In the genomic region with DNA sequence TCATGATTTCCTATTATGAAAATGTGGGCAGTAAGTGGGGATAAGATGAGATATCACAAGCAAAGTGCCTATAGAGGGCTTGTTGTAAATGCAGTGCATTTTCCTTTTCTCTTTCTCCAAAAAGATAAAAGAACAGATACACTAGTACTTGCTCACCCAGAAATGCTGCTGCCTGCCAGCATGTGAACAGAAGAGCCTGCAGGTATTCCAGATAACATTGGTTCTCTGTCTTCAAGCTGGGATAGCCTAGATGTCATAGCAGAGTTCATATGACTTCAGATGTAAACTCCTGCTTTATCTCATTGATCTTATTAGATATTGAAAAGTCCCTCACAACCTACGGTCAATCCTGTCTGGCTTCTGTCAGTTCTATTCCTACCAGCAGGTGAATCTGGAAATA, we compare ENCODE assay signal across 25 cellular contexts.
"Had no signal": no experiment of that assay in that cellular context is flagged by ENCODE, and none has a peak within 500 bp of the region (broad histone marks: within the 10 kb centered on the region; RNA-seq: fewer than 3 reads in every experiment).

No MANE protein-coding gene starts in this region.

- H3K9me3 ChIP-seq: colonic mucosa, esophagus muscularis mucosa, esophagus squamous epithelium, gastrocnemius medialis had no signal

- H3K36me3 ChIP-seq: colonic mucosa, esophagus muscularis mucosa, esophagus squamous epithelium, gastrocnemius medialis, gastroesophageal sphincter, heart left ventricle, heart right ventricle had no signal

- H3K27me3 ChIP-seq: colonic mucosa, dorsolateral prefrontal cortex, esophagus muscularis mucosa, esophagus squamous epithelium, foreskin keratinocyte, gastrocnemius medialis, gastroesophageal sphincter, heart left ventricle, heart right ventricle had no signal

- H3K4me3 ChIP-seq: colonic mucosa, coronary artery, dorsolateral prefrontal cortex, esophagus muscularis mucosa, esophagus squamous epithelium, gastrocnemius medialis, gastroesophageal sphincter, heart left ventricle, heart right ventricle had no signal

- H3K4me1 Mint-ChIP-seq: endodermal cell had no signal

- DNase-seq: colonic mucosa; cortex of kidney; dermis blood vessel endothelial cell; dorsolateral prefrontal cortex; effector CD4-positive, alpha-beta T cell; effector CD8-positive, alpha-beta T cell; effector memory CD4-positive, alpha-beta T cell; effector memory CD8-positive, alpha-beta T cell; endodermal cell; erythroblast; esophagus squamous epithelium; foreskin fibroblast; foreskin keratinocyte; foreskin melanocyte; gastrocnemius medialis; glutamatergic neuron; head of caudate nucleus; heart left ventricle; heart right ventricle had no signal

- H3K27ac Mint-ChIP-seq: dendritic cell treated with granulocyte-macrophage colony-stimulating factor and Interleukin-4, amounts not matched to agents 40 ng/mL and 50 ng/mL, for 4 days; effector memory CD8-positive, alpha-beta T cell; endodermal cell had no signal

- H3K27me3 Mint-ChIP-seq: dendritic cell treated with granulocyte-macrophage colony-stimulating factor and Interleukin-4, amounts not matched to agents 40 ng/mL and 50 ng/mL, for 4 days; effector memory CD8-positive, alpha-beta T cell had no signal

- H3K27ac ChIP-seq: colonic mucosa, coronary artery, dorsolateral prefrontal cortex, epithelial cell of prostate, esophagus muscularis mucosa, esophagus squamous epithelium, foreskin keratinocyte, gastrocnemius medialis, gastroesophageal sphincter, heart left ventricle, heart right ventricle had no signal

- H3K4me3 Mint-ChIP-seq: dendritic cell treated with granulocyte-macrophage colony-stimulating factor and Interleukin-4, amounts not matched to agents 40 ng/mL and 50 ng/mL, for 4 days; effector memory CD8-positive, alpha-beta T cell; endodermal cell had no signal

- H3K4me1 ChIP-seq: colonic mucosa, esophagus muscularis mucosa, esophagus squamous epithelium, foreskin keratinocyte, gastrocnemius medialis, gastroesophageal sphincter, heart left ventricle, heart right ventricle had no signal

- ATAC-seq: effector memory CD8-positive, alpha-beta T cell; esophagus mucosa; foreskin keratinocyte; gastrocnemius medialis; gastroesophageal sphincter; heart left ventricle; heart right ventricle had no signal
